Comparison of ENCODE assay signal across 1 cellular context in genomic region chr6:120489941-120490340, GRCh38.
TF ChIP-seq lines count a peak whose summit lies in the region.

No MANE protein-coding gene starts in this region.

TF ChIP-seq in WTC11, 78 proteins besides CTCF, POLR2A, EP300 and RAD21 (continued from another document):
- no peak for TF ChIP-seq ATF2 (CRISPR knock-in tag; IDR thresholded peaks at IDR 0.05; ENCODE audit: borderline replicate concordance, low read depth)
